ENCODE assay signal across 8 cellular contexts in genomic region chr6:147201885-147202515, GRCh38. TPM values are rescaled to one million over a fixed set of nuclear protein-coding genes. Genes with fewer than 3 reads are reported as not detected.
A peak's percentile ranks its signal among the peaks of the same experiment; 100 is the strongest.
DNase-seq lines count a peak whose midpoint lies in the region; ATAC-seq and TF ChIP-seq lines count a peak whose summit lies in the region.

No MANE protein-coding gene starts in this region.

- H3K9me3 ChIP-seq in HEK293 (ENCODE audit: control insufficient read depth, insufficient read depth, low read depth, low read length), result no peaks in the 10 kb centered on the region

- no peaks in the 10 kb centered on the region for H3K4me1 ChIP-seq in HEK293 (ENCODE audit: control insufficient read depth, insufficient read depth, low read length)

- CTCF ChIA-PET in HEK293 (lab: Yijun Ruan, JAX), result interaction anchor here (1.0 to 1.9 kb wide), 2 partner anchors 296 to 300 kb away, joined by 3 to 6 read pairs; no protein-coding TSS in a partner anchor

- H3K36me3 ChIP-seq in HEK293 (ENCODE audit: control insufficient read depth in 2 of 2, insufficient read depth in 1 of 2, low read length in 2 of 2), result no peaks in the 10 kb centered on the region

- in situ Hi-C loops in astrocyte of the cerebellum (cut with HindIII; ENCODE audit: low sequenced_read_pairs), result no loop called here

- H3K4me3 ChIP-seq in HEK293 (ENCODE audit: low read depth, low read length), result peak overlapping the region; percentile 44
- peak overlapping the region; percentile 88 for H3K4me3 ChIP-seq in astrocyte of the cerebellum (ENCODE audit: low read depth, low read length)

- ATAC-seq in stimulated activated naive CD8-positive, alpha-beta T cell treated with anti-CD3 and anti-CD28 coated beads, Interleukin-15, Interleukin-2, amounts not matched to agents 100 U/mL and 50 U/mL, for 24 hours, result no peak
- ATAC-seq in HG02970 (IDR thresholded peaks at IDR 0.05; ENCODE audit: low FRiP score, unreplicated experiment) (no peak), GM21717 (IDR thresholded peaks at IDR 0.05; ENCODE audit: unreplicated experiment) (no peak)

- H3K27ac ChIP-seq in HEK293 (ENCODE audit: extremely low read depth, low read depth, low read length), result peak overlapping the region; percentile 40; the same call in 1 of the 2 replicates

- TF ChIP-seq CTCF in HEK293 (tag by site-specific recombination; IDR thresholded peaks at IDR 0.05) (peak; percentile 31; the same call in 1 of the 2 replicates), astrocyte of the cerebellum (IDR thresholded peaks at IDR 0.05; ENCODE audit: low read depth, low read length, missing control alignments) (no peak)

- POLR2A ChIA-PET in HEK293 (lab: Yijun Ruan, JAX), result interaction anchor here (0.7 to 2.3 kb wide), 5 partner anchors 9 to 1387 kb away, joined by 3 to 9 read pairs (median 4); partner anchors contain the start of gene FBXO30

- DNase-seq in Daoy (ENCODE audit: low read depth) (peak; percentile 67), NCI-H82 treated with DMSO at 0.1 percent for 48 hours (lab: John Stamatoyannopoulos, UW; ENCODE audit: unreplicated experiment) (peak; percentile 56), astrocyte of the cerebellum (ENCODE audit: low read depth) (no peak), inferior parietal cortex (ENCODE audit: extremely low spot score) (peak; percentile 64)
- DNase-seq in stimulated activated naive CD8-positive, alpha-beta T cell treated with anti-CD3 and anti-CD28 coated beads, Interleukin-15, Interleukin-2, amounts not matched to agents 100 U/mL and 50 U/mL, for 24 hours, result peak; percentile 19

TF ChIP-seq in HEK293, 187 proteins besides CTCF, POLR2A, EP300 and RAD21:
- TF ChIP-seq ZNF423 (tag by site-specific recombination; IDR thresholded peaks at IDR 0.05) (no peak), KLF10 (tag by site-specific recombination; IDR thresholded peaks at IDR 0.05) (0 out of 2 replicates have a peak, but pooled peaks have one; percentile 4), ZNF366 (tag by site-specific recombination; conservative IDR thresholded peaks at IDR 0.05) (peak; percentile 51), ZNF324 (tag by site-specific recombination; IDR thresholded peaks at IDR 0.05) (no peak), ZNF510 (tag by site-specific recombination; IDR thresholded peaks at IDR 0.05; ENCODE audit: insufficient replicate concordance) (no peak), PBX3 (CRISPR knock-in tag; IDR thresholded peaks at IDR 0.05) (peak; percentile 2; the same call in 1 of the 2 replicates), FEZF1 (tag by site-specific recombination; IDR thresholded peaks at IDR 0.05) (peak; percentile 10; the same call in 1 of the 2 replicates), ZNF747 (tag by site-specific recombination; IDR thresholded peaks at IDR 0.05) (no peak), ZNF266 (tag by site-specific recombination; IDR thresholded peaks at IDR 0.05; ENCODE audit: low read depth) (no peak), KLF9 (tag by site-specific recombination; IDR thresholded peaks at IDR 0.05; ENCODE audit: low read depth) (0 out of 2 replicates have a peak, but pooled peaks have one; percentile 38), ZNF660 (tag by site-specific recombination; IDR thresholded peaks at IDR 0.05) (peak; percentile 21; the same call in 1 of the 2 replicates), ZNF837 (tag by site-specific recombination; IDR thresholded peaks at IDR 0.05) (no peak), ZNF76 (tag by site-specific recombination; IDR thresholded peaks at IDR 0.05; ENCODE audit: borderline replicate concordance, low read depth) (peak; percentile 93; the same call in 1 of the 2 replicates), ZNF610 (tag by site-specific recombination; IDR thresholded peaks at IDR 0.05; ENCODE audit: borderline replicate concordance) (no peak), PRDM10 (tag by site-specific recombination; IDR thresholded peaks at IDR 0.05) (peak; percentile 84), ZNF514 (tag by site-specific recombination; IDR thresholded peaks at IDR 0.05) (no peak), EGR2 (tag by site-specific recombination; IDR thresholded peaks at IDR 0.05; ENCODE audit: low read depth) (0 out of 2 replicates have a peak, but pooled peaks have one; percentile 28), YY2 (tag by site-specific recombination; IDR thresholded peaks at IDR 0.05) (peak; percentile 28; the same call in 1 of the 2 replicates), ZNF350 (tag by site-specific recombination; IDR thresholded peaks at IDR 0.05) (no peak), ZNF335 (tag by site-specific recombination; conservative IDR thresholded peaks at IDR 0.05) (peak; percentile 97), REST (tag by site-specific recombination; IDR thresholded peaks at IDR 0.05) (no peak), ZNF18 (tag by site-specific recombination; IDR thresholded peaks at IDR 0.05) (no peak), IKZF3 (tag by site-specific recombination; IDR thresholded peaks at IDR 0.05) (peak; percentile 33; the same call in 1 of the 2 replicates), ZNF600 (tag by site-specific recombination; IDR thresholded peaks at IDR 0.05) (no peak)
TF ChIP-seq in HEK293: peak in this region for 12.

RNA-seq across cellular contexts. Expression of gene STXBP5, which starts 2.2 kb away (rescaled TPM):
- 22.7 and 61.3 TPM in 2 replicates for total RNA-seq in Daoy (2014; rRNA removed; shearing (Covaris generic))
